14 cellular contexts compared by ENCODE assay signal in the genomic region with DNA sequence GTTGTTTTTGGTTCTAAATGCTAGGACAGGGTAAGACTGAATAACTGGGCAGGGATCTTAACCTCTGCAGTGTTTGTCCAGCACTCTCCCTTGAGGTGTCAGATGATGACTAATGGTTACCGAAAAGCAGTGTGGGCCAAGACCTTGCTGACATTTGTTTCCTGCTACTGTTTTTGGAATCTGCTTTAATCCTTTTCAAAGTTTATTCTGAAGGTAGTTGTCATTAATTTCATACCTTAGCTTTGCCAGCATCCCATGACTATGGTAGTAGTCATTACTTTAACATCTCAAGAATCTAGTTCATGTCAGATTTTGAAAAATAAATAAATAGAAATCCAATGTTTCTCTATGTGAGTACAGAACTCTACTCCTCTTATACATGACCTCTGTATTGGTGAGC.
A peak's percentile ranks its signal among the peaks of the same experiment; 100 is the strongest.
DNase-seq lines count a peak whose midpoint lies in the region; ATAC-seq, FAIRE-seq and TF ChIP-seq lines count a peak whose summit lies in the region.
"Had no signal": no experiment of that assay in that cellular context is flagged by ENCODE, and none has a peak within 500 bp of the region (broad histone marks: within the 10 kb centered on the region; RNA-seq: fewer than 3 reads in every experiment).

No MANE protein-coding gene starts in this region.

- CTCF ChIA-PET in SK-N-SH (lab: Yijun Ruan, JAX), result no interaction called here

- H3K36me3 Mint-ChIP-seq in neural progenitor cell, result no peaks in the 10 kb centered on the region

- ATAC-seq in GM21367 (IDR thresholded peaks at IDR 0.05; ENCODE audit: unreplicated experiment), result no peak

- no peak overlapping the region for H3K27ac ChIP-seq in SK-N-SH (ENCODE audit: low read depth in 2 of 2, low read length in 1 of 2)
- H3K27ac ChIP-seq in sigmoid colon, result peak overlapping the region in 3 of 4 donors; percentile 34 to 60 (median 40)
- H3K27ac ChIP-seq in neural progenitor cell, result no peak overlapping the region
- H3K27ac ChIP-seq: KMS-11, tibial artery had no signal

- H3K27ac Mint-ChIP-seq in neural progenitor cell, result no peak overlapping the region

- TF ChIP-seq POLR2A in H54 (IDR thresholded peaks at IDR 0.05; ENCODE audit: low read depth, low read length), result no peak
- TF ChIP-seq POLR2A in sigmoid colon (IDR thresholded peaks at IDR 0.05), result no peak

- POLR2A ChIA-PET in SK-N-SH (lab: Yijun Ruan, JAX), result no interaction called here

- H3K4me1 ChIP-seq in SK-N-SH (ENCODE audit: control insufficient read depth in 1 of 2, insufficient read depth in 2 of 2, low read depth in 1 of 2, low read length in 1 of 2) (no peaks in the 10 kb centered on the region; a peak in 1 of 4 replicates), sigmoid colon (peaks cover 0 to 75% (median 36%) of the 10 kb centered on the region in 4 donors), neural progenitor cell (peaks cover 11% of the 10 kb centered on the region)

- intact Hi-C loops in sigmoid colon (cut with DNase I), result no loop called here

- H2AFZ ChIP-seq in SK-N-SH (ENCODE audit: low read depth) (no peak overlapping the region), neural progenitor cell (replicated peaks) (no peak overlapping the region)

- TF ChIP-seq EP300 in SK-N-SH (IDR thresholded peaks at IDR 0.05; ENCODE audit: borderline replicate concordance in 1 of 2, low read depth in 1 of 2, low read length in 1 of 2) (peak in 1 of 2 experiments; percentile 58; a peak in 1 of 4 replicates), sigmoid colon (IDR thresholded peaks at IDR 0.05) (no peak)

- H3K27me3 ChIP-seq in SK-N-SH (ENCODE audit: insufficient read depth) (no peaks in the 10 kb centered on the region), sigmoid colon (no peaks in the 10 kb centered on the region), neural progenitor cell (no peaks in the 10 kb centered on the region)
- H3K27me3 ChIP-seq: tibial artery had no signal

- no peak overlapping the region for H3K4me3 ChIP-seq in SK-N-SH (ENCODE audit: low read depth in 2 of 2, low read length in 1 of 2)
- no peak overlapping the region for H3K4me3 ChIP-seq in fibroblast of pulmonary artery (replicated peaks; ENCODE audit: low read depth, low read length)
- H3K4me3 ChIP-seq in sigmoid colon, result no peak overlapping the region
- H3K4me3 ChIP-seq in neural progenitor cell, result no peak overlapping the region
- H3K4me3 ChIP-seq: tibial artery had no signal

- H4K20me1 ChIP-seq in SK-N-SH (ENCODE audit: insufficient read depth) (no peaks in the 10 kb centered on the region), neural progenitor cell (ENCODE audit: low read depth) (no peaks in the 10 kb centered on the region)

- FAIRE-seq in H54 (lab: Jason Lieb, UNC), result peak; percentile 100
- FAIRE-seq: TTC549 had no signal

- no peaks in the 10 kb centered on the region for H3K27me3 Mint-ChIP-seq in neural progenitor cell (ENCODE audit: insufficient read depth, low read depth)

- H3K9me2 ChIP-seq in SK-N-SH, result no peaks in the 10 kb centered on the region

- H3K36me3 ChIP-seq in SK-N-SH (replicated peaks in 1 of 2; ENCODE audit: control insufficient read depth in 1 of 2, insufficient read depth in 2 of 2, low read length in 1 of 2) (no peaks in the 10 kb centered on the region), sigmoid colon (no peaks in the 10 kb centered on the region), neural progenitor cell (no peaks in the 10 kb centered on the region)
- H3K36me3 ChIP-seq: tibial artery had no signal

- H3K4me2 ChIP-seq in SK-N-SH (no peak overlapping the region), neural progenitor cell (no peak overlapping the region)
- H3K4me2 ChIP-seq: KMS-11 had no signal

- H3K9me3 ChIP-seq in SK-N-SH, result no peaks in the 10 kb centered on the region
- H3K9me3 ChIP-seq in sigmoid colon, result no peaks in the 10 kb centered on the region
- H3K9me3 ChIP-seq in neural progenitor cell (ENCODE audit: low read depth), result no peaks in the 10 kb centered on the region
- H3K9me3 ChIP-seq: tibial artery had no signal

- H3F3A ChIP-seq in SK-N-SH (replicated peaks; ENCODE audit: insufficient read depth), result no peaks in the 10 kb centered on the region
- H3F3A ChIP-seq in neural progenitor cell (ENCODE audit: low read depth), result no peaks in the 10 kb centered on the region

- no peak overlapping the region for H3K4me3 Mint-ChIP-seq in neural progenitor cell

- H3K79me2 ChIP-seq in SK-N-SH (ENCODE audit: insufficient read depth), result no peaks in the 10 kb centered on the region
- H3K79me2 ChIP-seq in neural progenitor cell (ENCODE audit: low read depth), result no peaks in the 10 kb centered on the region

- DNase-seq in H54 (ENCODE audit: insufficient read length, low spot score), result peak; percentile 62
- no peak for DNase-seq in SK-N-SH
- DNase-seq in fibroblast of pulmonary artery (ENCODE audit: low read depth), result peak; percentile 65
- no peak for DNase-seq in sigmoid colon
- no peak for DNase-seq in neural progenitor cell (ENCODE audit: low spot score)
- no peak for DNase-seq in HT-29 (ENCODE audit: low spot score)
- DNase-seq in GM19238 (ENCODE audit: insufficient read length, low spot score), result no peak
- DNase-seq: effector CD4-positive, alpha-beta T cell; GDM1; mesendoderm; tibial artery had no signal

- H3K9ac ChIP-seq in SK-N-SH, result no peak overlapping the region
- H3K9ac ChIP-seq in neural progenitor cell, result no peak overlapping the region
- H3K9ac ChIP-seq: KMS-11 had no signal

- no peak for TF ChIP-seq RAD21 in SK-N-SH (IDR thresholded peaks at IDR 0.05; ENCODE audit: low read length)

- H3K4me1 Mint-ChIP-seq in neural progenitor cell, result peaks cover 20% of the 10 kb centered on the region

- no CpG with 5 or more reads among the region's 1 CpG for WGBS in SK-N-SH (ENCODE audit: low lambda C conversion rate)
- WGBS in sigmoid colon, 2 donors, result 80 to 95% methylated on average over 1 of the region's 1 CpG

- no peaks in the 10 kb centered on the region for H3K9me3 Mint-ChIP-seq in neural progenitor cell

- TF ChIP-seq CTCF in SK-N-SH (IDR thresholded peaks at IDR 0.05) (no peak), fibroblast of pulmonary artery (IDR thresholded peaks at IDR 0.05; ENCODE audit: low read length, missing control alignments) (no peak), sigmoid colon (IDR thresholded peaks at IDR 0.05) (no peak), neural progenitor cell (IDR thresholded peaks at IDR 0.05) (no peak)

TF ChIP-seq in SK-N-SH, 30 proteins besides CTCF, POLR2A, EP300 and RAD21:
- TF ChIP-seq CHD2 (IDR thresholded peaks at IDR 0.05; ENCODE audit: low read length, partially characterized antibody) (no peak), JUND (IDR thresholded peaks at IDR 0.05) (peak; percentile 37; the same call in 1 of the 2 replicates), RCOR1 (IDR thresholded peaks at IDR 0.05; ENCODE audit: low read length) (no peak), FOSL2 (IDR thresholded peaks at IDR 0.05; ENCODE audit: borderline replicate concordance, low read depth) (peak; percentile 48), TCF12 (IDR thresholded peaks at IDR 0.05) (peak; percentile 56), NFIC (IDR thresholded peaks at IDR 0.05; ENCODE audit: borderline replicate concordance) (peak; percentile 53; the same call in 1 of the 2 replicates)
- TF ChIP-seq, protein P1, sequence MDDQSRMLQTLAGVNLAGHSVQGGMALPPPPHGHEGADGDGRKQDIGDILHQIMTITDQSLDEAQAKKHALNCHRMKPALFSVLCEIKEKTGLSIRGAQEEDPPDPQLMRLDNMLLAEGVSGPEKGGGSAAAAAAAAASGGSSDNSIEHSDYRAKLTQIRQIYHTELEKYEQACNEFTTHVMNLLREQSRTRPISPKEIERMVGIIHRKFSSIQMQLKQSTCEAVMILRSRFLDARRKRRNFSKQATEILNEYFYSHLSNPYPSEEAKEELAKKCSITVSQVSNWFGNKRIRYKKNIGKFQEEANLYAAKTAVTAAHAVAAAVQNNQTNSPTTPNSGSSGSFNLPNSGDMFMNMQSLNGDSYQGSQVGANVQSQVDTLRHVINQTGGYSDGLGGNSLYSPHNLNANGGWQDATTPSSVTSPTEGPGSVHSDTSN (IDR thresholded peaks at IDR 0.05), result peak; percentile 74
TF ChIP-seq in SK-N-SH: peak in this region for 5.

Comparison
In these comparisons a context has a peak if more than half of its experiments do, and no peak if none do; other contexts are left out.
1. DNase-seq: peak in H54 (single experiment) and fibroblast of pulmonary artery (single experiment); none in SK-N-SH (single experiment), sigmoid colon (single experiment), neural progenitor cell (single experiment), HT-29 (single experiment) and GM19238 (single experiment).
2. H3K27ac ChIP-seq: peak in sigmoid colon (3 of 4); none in SK-N-SH (0 of 2) and neural progenitor cell (single experiment).